ENCODE assay signal across 13 cellular contexts in the genomic region with DNA sequence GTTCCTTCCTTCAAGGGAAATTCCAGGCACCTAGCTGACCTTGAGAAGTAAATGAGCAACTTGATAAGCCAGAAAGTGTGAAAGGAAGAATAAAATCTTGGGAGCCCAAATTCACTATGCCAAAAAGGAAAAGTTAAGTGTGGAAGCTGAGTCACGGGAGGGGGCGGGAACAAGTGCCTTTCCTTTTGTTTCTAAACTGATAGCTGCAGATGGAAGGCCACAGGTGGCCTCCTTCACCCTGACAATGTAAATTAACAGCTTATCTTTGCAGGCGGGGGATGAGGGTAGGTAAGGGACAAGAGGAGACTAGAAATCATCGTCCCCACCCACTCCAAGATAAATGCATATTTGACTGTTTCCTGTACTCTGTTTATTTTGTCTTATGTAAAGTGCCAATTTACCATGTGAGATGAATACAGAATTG. TPM values are rescaled to one million over a fixed set of nuclear protein-coding genes. Genes with fewer than 3 reads are reported as not detected.
DNase-seq lines count a peak whose midpoint lies in the region; ATAC-seq and TF ChIP-seq lines count a peak whose summit lies in the region.
"Had no signal": no experiment of that assay in that cellular context is flagged by ENCODE, and none has a peak within 500 bp of the region (broad histone marks: within the 10 kb centered on the region; RNA-seq: fewer than 3 reads in every experiment).

No MANE protein-coding gene starts in this region.

- TF ChIP-seq CTCF in AG04450 (IDR thresholded peaks at IDR 0.05; ENCODE audit: low read depth, low read length) (no peak), tibial nerve (IDR thresholded peaks at IDR 0.05) (no peak)

- TF ChIP-seq EP300 in tibial nerve (IDR thresholded peaks at IDR 0.05): no peak

- TF ChIP-seq POLR2A in tibial nerve (IDR thresholded peaks at IDR 0.05): no peak

- peak; percentile 10 for ATAC-seq in HG03039 (IDR thresholded peaks at IDR 0.05; ENCODE audit: unreplicated experiment)
- no peak for ATAC-seq in T-helper 17 cell
- ATAC-seq in left colon: peak; percentile 46

- peaks cover 2% of the 10 kb centered on the region for H3K36me3 Mint-ChIP-seq in T-helper 17 cell (ENCODE audit: low read depth)

- POLR2A ChIA-PET in AG04450 (lab: Yijun Ruan, JAX): no interaction called here

- CTCF ChIA-PET in AG04450 (lab: Charles Lee): interaction anchor here (0.9 to 1.3 kb wide), 2 partner anchors 11 to 26 kb away, joined by 4 to 7 read pairs; no protein-coding TSS in a partner anchor

- H3K27me3 ChIP-seq in AG04450 (ENCODE audit: control insufficient read depth, insufficient read depth, low read length) (peaks cover 3% of the 10 kb centered on the region), tibial nerve (no peaks in the 10 kb centered on the region)

- H3K4me3 Mint-ChIP-seq in T-helper 17 cell: no peak overlapping the region

- peaks cover 6% of the 10 kb centered on the region for H3K27me3 Mint-ChIP-seq in T-helper 17 cell

- H3K4me1 ChIP-seq in tibial nerve: peaks cover 0 to 10% (median 0%) of the 10 kb centered on the region in 4 donors

- intact Hi-C loops in left colon (cut with DNase I, micrococcal nuclease): no loop called here

- DNase-seq in AG04450 (ENCODE audit: low read depth, low spot score) (no peak), T-helper 17 cell (no peak), left colon (no peak), tibial nerve (ENCODE audit: low spot score in 2 of 2) (no peak), A172 (ENCODE audit: low spot score) (no peak)
- DNase-seq in activated CD4-positive, alpha-beta T cell treated with anti-CD3 and anti-CD28 coated beads, Interleukin-2, amount 50 U/mL, for 4 hours: no peak
- DNase-seq in activated CD4-positive, CD25-positive, alpha-beta regulatory T cell treated with anti-CD3 and anti-CD28 coated beads, Interleukin-2, amount 50 U/mL, for 72 hours: no peak
- DNase-seq: activated CD8-positive, alpha-beta memory T cell treated with anti-CD3 and anti-CD28 coated beads, Interleukin-2, amount 50 U/mL, for 48 hours; heart right ventricle; NCI-H1048 had no signal

- WGBS in tibial nerve, 2 donors: 56 to 71% methylated on average over 4 of the region's 4 CpGs

- H3K36me3 ChIP-seq in tibial nerve: no peaks in the 10 kb centered on the region
- H3K36me3 ChIP-seq: heart right ventricle had no signal

- peak overlapping the region; percentile 49 for H3K27ac Mint-ChIP-seq in T-helper 17 cell

- no peaks in the 10 kb centered on the region for H3K9me3 ChIP-seq in AG04450 (ENCODE audit: control insufficient read depth, insufficient read depth, low read length)
- no peaks in the 10 kb centered on the region for H3K9me3 ChIP-seq in T-helper 17 cell (ENCODE audit: control insufficient read depth, low read length, poor library complexity, severe bottlenecking)
- no peaks in the 10 kb centered on the region for H3K9me3 ChIP-seq in tibial nerve
- H3K9me3 ChIP-seq: heart right ventricle had no signal

- H3K4me1 Mint-ChIP-seq in T-helper 17 cell: peaks cover 19% of the 10 kb centered on the region

- peak overlapping the region; percentile 39 for H3K27ac ChIP-seq in AG04450 (ENCODE audit: low read depth, low read length)
- peak overlapping the region in 1 of 4 donors; percentile 34 for H3K27ac ChIP-seq in tibial nerve

- H3K4me3 ChIP-seq in AG04450 (ENCODE audit: low read depth, low read length) (no peak overlapping the region), tibial nerve (no peak overlapping the region)
- H3K4me3 ChIP-seq: heart right ventricle had no signal

RNA-seq across cellular contexts. Expression of gene TREH, which starts 36.4 kb away (rescaled TPM):
- polyA plus RNA-seq in AG04450 (2011; rRNA removed): not detected in 2 replicates
- polyA minus RNA-seq in AG04450 (2011; rRNA and poly(A)+ RNA removed): not detected in 2 replicates
- total RNA-seq in T-helper 17 cell (not detected), left colon (1 to 10 TPM; 1.2 to 3.3 TPM), tibial nerve (not detected)
- 0.05 TPM in 1 of 2 replicates, not detected in the other for total RNA-seq in A172 (2014; rRNA removed; shearing (Covaris generic))
- total RNA-seq: omental fat pad had no signal
- polyA plus RNA-seq: CD14-positive monocyte had no signal
